In the genomic region with DNA sequence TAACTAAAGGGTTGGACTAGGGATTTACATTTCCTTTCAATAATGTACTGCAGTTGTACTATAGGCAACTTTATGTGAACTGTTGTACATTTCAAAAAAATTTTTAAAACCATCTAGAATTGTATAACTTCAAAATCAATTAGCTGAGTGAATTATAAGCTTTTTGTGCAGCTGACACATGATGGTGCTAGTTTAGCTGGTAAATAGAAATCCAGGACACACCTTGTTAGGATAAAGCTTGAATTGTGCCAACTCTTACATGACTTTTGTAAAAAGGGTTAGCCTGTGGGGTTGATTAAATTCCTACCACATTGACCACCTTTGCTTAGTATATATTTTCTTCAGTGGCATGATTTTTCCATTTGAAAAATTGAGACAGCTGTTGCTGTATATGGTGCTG, we compare ENCODE assay signal across 11 cellular contexts.
"Had no signal": no experiment of that assay in that cellular context is flagged by ENCODE, and none has a peak within 500 bp of the region (broad histone marks: within the 10 kb centered on the region; RNA-seq: fewer than 3 reads in every experiment).

No MANE protein-coding gene starts in this region.

- H3K27ac ChIP-seq: GM23248 had no signal

- H3K9ac ChIP-seq: GM23248 had no signal

- H2AFZ ChIP-seq: GM23248, GM23338 had no signal

- DNase-seq: GM23248, GOT3, H7, H9, HCEC 1CT, HFFc6 had no signal

- ATAC-seq: GM23338, HCT116 had no signal

- H3K4me1 ChIP-seq: HAP-1 had no signal

- FAIRE-seq: H1, H54 had no signal

- H3K36me3 ChIP-seq: HAP-1 had no signal

- H3K9me3 ChIP-seq: HAP-1 had no signal

- H3K4me2 ChIP-seq: GM23338 had no signal

- H3K4me3 ChIP-seq: GM23248, GM23338, HAP-1 had no signal
